Comparison of ENCODE assay signal across 1 cellular context in the genomic region with DNA sequence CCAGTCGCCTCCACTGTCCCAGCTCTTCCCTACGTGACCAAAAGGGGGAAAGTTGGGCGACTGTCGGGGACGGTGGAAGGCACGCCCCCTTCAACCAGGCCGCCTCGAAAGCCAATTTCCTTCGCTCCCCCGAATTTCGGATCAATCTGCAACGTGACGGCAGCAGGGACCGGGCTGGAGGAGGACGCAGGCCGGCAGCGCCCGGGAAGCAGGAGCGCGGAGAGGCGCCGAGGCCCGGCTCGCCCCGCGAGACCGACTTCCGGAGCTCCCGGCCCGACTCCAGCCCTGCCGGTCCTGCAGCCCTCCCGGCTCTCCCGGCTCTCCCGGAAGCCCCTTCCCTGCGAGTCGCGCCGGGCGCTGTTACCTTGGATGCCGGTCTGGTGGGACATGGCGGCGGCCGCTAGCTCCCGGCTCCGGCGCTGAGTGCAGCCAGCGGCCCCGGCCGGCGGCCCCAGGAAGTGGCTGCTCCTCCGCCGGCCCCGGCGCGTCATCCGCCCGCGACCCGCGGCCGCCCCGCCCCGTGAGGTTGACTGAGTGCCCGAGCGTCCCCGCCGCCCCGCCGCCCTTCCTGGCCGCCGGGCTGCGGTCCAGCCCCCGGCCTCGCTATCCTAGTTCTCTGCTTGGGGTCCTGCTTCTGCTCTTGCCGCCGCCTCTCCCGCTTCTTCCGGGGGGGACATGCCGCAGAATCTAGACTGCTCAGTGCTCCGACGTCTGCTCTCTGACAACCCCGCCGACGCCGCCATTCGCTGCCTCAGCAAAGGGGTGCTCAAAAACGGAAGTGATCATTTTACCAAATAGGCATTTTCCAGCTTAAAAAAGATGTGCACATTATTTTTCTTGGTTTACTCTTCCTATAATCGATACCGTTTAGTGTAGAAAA.
A peak's percentile ranks its signal among the peaks of the same experiment; 100 is the strongest.
TF ChIP-seq lines count a peak whose summit lies in the region.

TSS of gene TWF1 (minus strand) at position 461 of the 880 bp plus-strand sequence. CDS start at position 389, 72 bp downstream.

TF ChIP-seq in HepG2, 621 proteins besides CTCF, POLR2A, EP300 and RAD21 (continued from another document and continues in another):
- TF ChIP-seq, protein P1, sequence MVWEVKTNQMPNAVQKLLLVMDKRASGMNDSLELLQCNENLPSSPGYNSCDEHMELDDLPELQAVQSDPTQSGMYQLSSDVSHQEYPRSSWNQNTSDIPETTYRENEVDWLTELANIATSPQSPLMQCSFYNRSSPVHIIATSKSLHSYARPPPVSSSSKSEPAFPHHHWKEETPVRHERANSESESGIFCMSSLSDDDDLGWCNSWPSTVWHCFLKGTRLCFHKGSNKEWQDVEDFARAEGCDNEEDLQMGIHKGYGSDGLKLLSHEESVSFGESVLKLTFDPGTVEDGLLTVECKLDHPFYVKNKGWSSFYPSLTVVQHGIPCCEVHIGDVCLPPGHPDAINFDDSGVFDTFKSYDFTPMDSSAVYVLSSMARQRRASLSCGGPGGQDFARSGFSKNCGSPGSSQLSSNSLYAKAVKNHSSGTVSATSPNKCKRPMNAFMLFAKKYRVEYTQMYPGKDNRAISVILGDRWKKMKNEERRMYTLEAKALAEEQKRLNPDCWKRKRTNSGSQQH (CRISPR knock-in tag; IDR thresholded peaks at IDR 0.05; ENCODE audit: low read depth), result 0 out of 2 replicates have a peak, but pooled peaks have one; percentile 35
- TF ChIP-seq, protein P2, sequence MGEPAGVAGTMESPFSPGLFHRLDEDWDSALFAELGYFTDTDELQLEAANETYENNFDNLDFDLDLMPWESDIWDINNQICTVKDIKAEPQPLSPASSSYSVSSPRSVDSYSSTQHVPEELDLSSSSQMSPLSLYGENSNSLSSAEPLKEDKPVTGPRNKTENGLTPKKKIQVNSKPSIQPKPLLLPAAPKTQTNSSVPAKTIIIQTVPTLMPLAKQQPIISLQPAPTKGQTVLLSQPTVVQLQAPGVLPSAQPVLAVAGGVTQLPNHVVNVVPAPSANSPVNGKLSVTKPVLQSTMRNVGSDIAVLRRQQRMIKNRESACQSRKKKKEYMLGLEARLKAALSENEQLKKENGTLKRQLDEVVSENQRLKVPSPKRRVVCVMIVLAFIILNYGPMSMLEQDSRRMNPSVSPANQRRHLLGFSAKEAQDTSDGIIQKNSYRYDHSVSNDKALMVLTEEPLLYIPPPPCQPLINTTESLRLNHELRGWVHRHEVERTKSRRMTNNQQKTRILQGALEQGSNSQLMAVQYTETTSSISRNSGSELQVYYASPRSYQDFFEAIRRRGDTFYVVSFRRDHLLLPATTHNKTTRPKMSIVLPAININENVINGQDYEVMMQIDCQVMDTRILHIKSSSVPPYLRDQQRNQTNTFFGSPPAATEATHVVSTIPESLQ (CRISPR knock-in tag; conservative IDR thresholded peaks at IDR 0.05), result no peak
- peak; percentile 64; the same call in 1 of the 2 replicates for TF ChIP-seq MEIS2 (CRISPR knock-in tag; IDR thresholded peaks at IDR 0.05)
- TF ChIP-seq HCFC1 (IDR thresholded peaks at IDR 0.05; ENCODE audit: low read depth, low read length), result no peak; the same call in 1 of the 2 replicates
- TF ChIP-seq MAFF (IDR thresholded peaks at IDR 0.05; ENCODE audit: low read depth, low read length), result peak; percentile 75
- peak; percentile 43; the same call in 1 of the 2 replicates for TF ChIP-seq THAP9 (CRISPR knock-in tag; IDR thresholded peaks at IDR 0.05; ENCODE audit: borderline replicate concordance)
- peak; percentile 47 for TF ChIP-seq SALL1 (CRISPR knock-in tag; IDR thresholded peaks at IDR 0.05)
- no peak for TF ChIP-seq ZNF703 (CRISPR knock-in tag; IDR thresholded peaks at IDR 0.05; ENCODE audit: borderline replicate concordance)
- TF ChIP-seq CREB3 (CRISPR knock-in tag; IDR thresholded peaks at IDR 0.05), result 0 out of 2 replicates have a peak, but pooled peaks have one; percentile 42
- TF ChIP-seq, protein P3, sequence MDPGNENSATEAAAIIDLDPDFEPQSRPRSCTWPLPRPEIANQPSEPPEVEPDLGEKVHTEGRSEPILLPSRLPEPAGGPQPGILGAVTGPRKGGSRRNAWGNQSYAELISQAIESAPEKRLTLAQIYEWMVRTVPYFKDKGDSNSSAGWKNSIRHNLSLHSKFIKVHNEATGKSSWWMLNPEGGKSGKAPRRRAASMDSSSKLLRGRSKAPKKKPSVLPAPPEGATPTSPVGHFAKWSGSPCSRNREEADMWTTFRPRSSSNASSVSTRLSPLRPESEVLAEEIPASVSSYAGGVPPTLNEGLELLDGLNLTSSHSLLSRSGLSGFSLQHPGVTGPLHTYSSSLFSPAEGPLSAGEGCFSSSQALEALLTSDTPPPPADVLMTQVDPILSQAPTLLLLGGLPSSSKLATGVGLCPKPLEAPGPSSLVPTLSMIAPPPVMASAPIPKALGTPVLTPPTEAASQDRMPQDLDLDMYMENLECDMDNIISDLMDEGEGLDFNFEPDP (CRISPR knock-in tag; conservative IDR thresholded peaks at IDR 0.05), result 0 out of 2 replicates have a peak, but pooled peaks have one; percentile 89
- TF ChIP-seq, protein P4, sequence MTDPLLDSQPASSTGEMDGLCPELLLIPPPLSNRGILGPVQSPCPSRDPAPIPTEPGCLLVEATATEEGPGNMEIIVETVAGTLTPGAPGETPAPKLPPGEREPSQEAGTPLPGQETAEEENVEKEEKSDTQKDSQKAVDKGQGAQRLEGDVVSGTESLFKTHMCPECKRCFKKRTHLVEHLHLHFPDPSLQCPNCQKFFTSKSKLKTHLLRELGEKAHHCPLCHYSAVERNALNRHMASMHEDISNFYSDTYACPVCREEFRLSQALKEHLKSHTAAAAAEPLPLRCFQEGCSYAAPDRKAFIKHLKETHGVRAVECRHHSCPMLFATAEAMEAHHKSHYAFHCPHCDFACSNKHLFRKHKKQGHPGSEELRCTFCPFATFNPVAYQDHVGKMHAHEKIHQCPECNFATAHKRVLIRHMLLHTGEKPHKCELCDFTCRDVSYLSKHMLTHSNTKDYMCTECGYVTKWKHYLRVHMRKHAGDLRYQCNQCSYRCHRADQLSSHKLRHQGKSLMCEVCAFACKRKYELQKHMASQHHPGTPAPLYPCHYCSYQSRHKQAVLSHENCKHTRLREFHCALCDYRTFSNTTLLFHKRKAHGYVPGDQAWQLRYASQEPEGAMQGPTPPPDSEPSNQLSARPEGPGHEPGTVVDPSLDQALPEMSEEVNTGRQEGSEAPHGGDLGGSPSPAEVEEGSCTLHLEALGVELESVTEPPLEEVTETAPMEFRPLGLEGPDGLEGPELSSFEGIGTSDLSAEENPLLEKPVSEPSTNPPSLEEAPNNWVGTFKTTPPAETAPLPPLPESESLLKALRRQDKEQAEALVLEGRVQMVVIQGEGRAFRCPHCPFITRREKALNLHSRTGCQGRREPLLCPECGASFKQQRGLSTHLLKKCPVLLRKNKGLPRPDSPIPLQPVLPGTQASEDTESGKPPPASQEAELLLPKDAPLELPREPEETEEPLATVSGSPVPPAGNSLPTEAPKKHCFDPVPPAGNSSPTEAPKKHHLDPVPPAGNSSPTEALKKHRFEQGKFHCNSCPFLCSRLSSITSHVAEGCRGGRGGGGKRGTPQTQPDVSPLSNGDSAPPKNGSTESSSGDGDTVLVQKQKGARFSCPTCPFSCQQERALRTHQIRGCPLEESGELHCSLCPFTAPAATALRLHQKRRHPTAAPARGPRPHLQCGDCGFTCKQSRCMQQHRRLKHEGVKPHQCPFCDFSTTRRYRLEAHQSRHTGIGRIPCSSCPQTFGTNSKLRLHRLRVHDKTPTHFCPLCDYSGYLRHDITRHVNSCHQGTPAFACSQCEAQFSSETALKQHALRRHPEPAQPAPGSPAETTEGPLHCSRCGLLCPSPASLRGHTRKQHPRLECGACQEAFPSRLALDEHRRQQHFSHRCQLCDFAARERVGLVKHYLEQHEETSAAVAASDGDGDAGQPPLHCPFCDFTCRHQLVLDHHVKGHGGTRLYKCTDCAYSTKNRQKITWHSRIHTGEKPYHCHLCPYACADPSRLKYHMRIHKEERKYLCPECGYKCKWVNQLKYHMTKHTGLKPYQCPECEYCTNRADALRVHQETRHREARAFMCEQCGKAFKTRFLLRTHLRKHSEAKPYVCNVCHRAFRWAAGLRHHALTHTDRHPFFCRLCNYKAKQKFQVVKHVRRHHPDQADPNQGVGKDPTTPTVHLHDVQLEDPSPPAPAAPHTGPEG (CRISPR knock-in tag; IDR thresholded peaks at IDR 0.05), result peak; percentile 28; the same call in 1 of the 2 replicates
- TF ChIP-seq ZNF724P (CRISPR knock-in tag; IDR thresholded peaks at IDR 0.05; ENCODE audit: borderline replicate concordance), result no peak
- 0 out of 2 replicates have a peak, but pooled peaks have one; percentile 35 for TF ChIP-seq MAF1 (CRISPR knock-in tag; IDR thresholded peaks at IDR 0.05; ENCODE audit: borderline replicate concordance)
- TF ChIP-seq ZFP36 (IDR thresholded peaks at IDR 0.05; ENCODE audit: borderline replicate concordance, low read depth, low read length, partially characterized antibody), result no peak
- TF ChIP-seq, protein P5, sequence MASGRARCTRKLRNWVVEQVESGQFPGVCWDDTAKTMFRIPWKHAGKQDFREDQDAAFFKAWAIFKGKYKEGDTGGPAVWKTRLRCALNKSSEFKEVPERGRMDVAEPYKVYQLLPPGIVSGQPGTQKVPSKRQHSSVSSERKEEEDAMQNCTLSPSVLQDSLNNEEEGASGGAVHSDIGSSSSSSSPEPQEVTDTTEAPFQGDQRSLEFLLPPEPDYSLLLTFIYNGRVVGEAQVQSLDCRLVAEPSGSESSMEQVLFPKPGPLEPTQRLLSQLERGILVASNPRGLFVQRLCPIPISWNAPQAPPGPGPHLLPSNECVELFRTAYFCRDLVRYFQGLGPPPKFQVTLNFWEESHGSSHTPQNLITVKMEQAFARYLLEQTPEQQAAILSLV (CRISPR knock-in tag; IDR thresholded peaks at IDR 0.05; ENCODE audit: borderline replicate concordance), result peak; percentile 77; the same call in 1 of the 2 replicates
- TF ChIP-seq KMT2B (CRISPR knock-in tag; IDR thresholded peaks at IDR 0.05), result peak; percentile 78
- TF ChIP-seq ZBTB38 (CRISPR knock-in tag; IDR thresholded peaks at IDR 0.05), result peak; percentile 69; the same call in 1 of the 2 replicates
- 0 out of 2 replicates have a peak, but pooled peaks have one; percentile 10 for TF ChIP-seq PATZ1 (CRISPR knock-in tag; IDR thresholded peaks at IDR 0.05)
- peak; percentile 66 for TF ChIP-seq TBX2 (CRISPR knock-in tag; IDR thresholded peaks at IDR 0.05; ENCODE audit: borderline replicate concordance)
- no peak for TF ChIP-seq U2AF1 (optimal IDR thresholded peaks at IDR 0.05; ENCODE audit: low read depth, low read length)
- TF ChIP-seq YY1 (IDR thresholded peaks at IDR 0.05; ENCODE audit: insufficient read depth, insufficient replicate concordance, low read depth, low read length), result peak; percentile 84
- 0 out of 2 replicates have a peak, but pooled peaks have one; percentile 46 for TF ChIP-seq ZNF784 (CRISPR knock-in tag; IDR thresholded peaks at IDR 0.05; ENCODE audit: borderline replicate concordance)
- TF ChIP-seq ERF (CRISPR knock-in tag; IDR thresholded peaks at IDR 0.05), result peak; percentile 70
- peak; percentile 67; the same call in 1 of the 2 replicates for TF ChIP-seq ZNF670 (CRISPR knock-in tag; IDR thresholded peaks at IDR 0.05; ENCODE audit: borderline replicate concordance)
- TF ChIP-seq MAZ (IDR thresholded peaks at IDR 0.05; ENCODE audit: borderline replicate concordance, low read depth, low read length), result peak; percentile 52; the same call in 1 of the 2 replicates
- TF ChIP-seq MAZ (CRISPR knock-in tag; IDR thresholded peaks at IDR 0.05; ENCODE audit: low read depth), result peak; percentile 50; the same call in 1 of the 2 replicates
- 0 out of 2 replicates have a peak, but pooled peaks have one; percentile 58 for TF ChIP-seq GLI4 (CRISPR knock-in tag; IDR thresholded peaks at IDR 0.05; ENCODE audit: borderline replicate concordance)
- TF ChIP-seq NKX3-1 (CRISPR knock-in tag; IDR thresholded peaks at IDR 0.05), result 0 out of 2 replicates have a peak, but pooled peaks have one; percentile 23
- TF ChIP-seq HNRNPLL (IDR thresholded peaks at IDR 0.05; ENCODE audit: low read depth, low read length, poor library complexity, severe bottlenecking), result peak; percentile 51
- TF ChIP-seq PHF20 (CRISPR knock-in tag; IDR thresholded peaks at IDR 0.05), result peak; percentile 86
- TF ChIP-seq ZNF678 (CRISPR knock-in tag; IDR thresholded peaks at IDR 0.05), result no peak
- TF ChIP-seq KLF12 (CRISPR knock-in tag; IDR thresholded peaks at IDR 0.05; ENCODE audit: borderline replicate concordance), result peak; percentile 89
